16 cellular contexts compared by ENCODE assay signal in the genomic region with DNA sequence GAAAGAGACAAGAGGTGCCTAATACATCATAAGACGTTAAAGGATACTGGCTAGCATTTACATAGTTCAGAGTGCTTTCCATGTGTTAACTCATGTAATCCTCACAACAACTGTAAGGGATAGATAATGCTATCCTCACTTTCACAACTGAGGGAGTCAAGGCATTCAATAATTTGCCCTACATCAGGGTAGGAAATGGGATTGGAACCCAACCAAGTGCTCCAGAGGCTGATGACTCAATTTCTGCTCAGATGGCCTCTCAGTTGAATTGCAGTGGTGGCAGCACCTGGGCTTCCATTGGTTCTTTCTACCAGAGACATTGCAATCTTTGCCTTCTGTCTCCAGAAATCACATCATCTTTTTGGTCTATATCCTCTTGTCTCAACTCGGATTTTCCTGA.
DNase-seq lines count a peak whose midpoint lies in the region; ATAC-seq and TF ChIP-seq lines count a peak whose summit lies in the region.
"Had no signal": no experiment of that assay in that cellular context is flagged by ENCODE, and none has a peak within 500 bp of the region (broad histone marks: within the 10 kb centered on the region; RNA-seq: fewer than 3 reads in every experiment).

No MANE protein-coding gene starts in this region.

- H3K4me3 ChIP-seq in AG10803 (ENCODE audit: low read length) (no peak overlapping the region), PC-3 (ENCODE audit: low read length) (no peak overlapping the region)
- H3K4me3 ChIP-seq: Peyer's patch had no signal

- no peak overlapping the region for H2AFZ ChIP-seq in PC-3 (ENCODE audit: low read length)

- POLR2A ChIA-PET in PC-3 (lab: Charles Lee; ENCODE audit: unreplicated experiment) = no interaction called here

- no TSS peak for BruUV-seq in PC-3 (replicated peaks; lab: Mats Ljungman, UMichigan)

- CTCF ChIA-PET in PC-3 (lab: Charles Lee) = interaction anchor here (0.7 kb wide), 1 partner anchor 278 kb away, joined by 3 read pairs; no protein-coding TSS in a partner anchor

- peaks cover 8% of the 10 kb centered on the region; the same call in 1 of the 2 replicates for H3K4me1 ChIP-seq in PC-3 (ENCODE audit: insufficient read depth, low read length)
- H3K4me1 ChIP-seq: Peyer's patch had no signal

- no peak overlapping the region for H3K9ac ChIP-seq in PC-3 (ENCODE audit: low read length)

- H3K27ac ChIP-seq in PC-3 (ENCODE audit: low read length) (no peak overlapping the region), caudate nucleus (ENCODE audit: low read depth, low read length) (no peak overlapping the region)
- H3K27ac ChIP-seq: Peyer's patch had no signal

- no peaks in the 10 kb centered on the region for H3K36me3 ChIP-seq in PC-3 (ENCODE audit: low read depth, low read length)
- H3K36me3 ChIP-seq: Peyer's patch had no signal

- H3K4me2 ChIP-seq in PC-3 (ENCODE audit: low read length) = no peak overlapping the region

- DNase-seq in AG10803 (ENCODE audit: low read depth) (peak; percentile 38), EL (peak; percentile 41), PC-3 (peak; percentile 48), dermis blood vessel endothelial cell (peak; percentile 42), caudate nucleus (lab: John Stamatoyannopoulos, UW) (no peak)
- no peak for DNase-seq in stimulated activated CD4-positive, alpha-beta T cell treated with anti-CD3 and anti-CD28 coated beads, Interleukin-1b, Interleukin-23, amount 100 ng/mL, for 48 hours
- DNase-seq in stimulated activated CD4-positive, alpha-beta T cell treated with anti-CD3 and anti-CD28 coated beads, Interleukin-12 subunit alpha, Interleukin-12 subunit beta, amount 100 ng/mL, for 4 hours = no peak
- no peak for DNase-seq in stimulated activated naive CD8-positive, alpha-beta T cell treated with anti-CD3 and anti-CD28 coated beads, Interleukin-15, Interleukin-2, amounts not matched to agents 100 U/mL and 50 U/mL, for 24 hours
- DNase-seq: CD4-positive, alpha-beta T cell; HFFc6; Karpas-422; NCI-H1092 treated with DMSO at 0.1 percent for 48 hours; NCI-H146; NCI-H2081 treated with DMSO at 0.1 percent for 48 hours; Peyer's patch had no signal

- H3K79me2 ChIP-seq in PC-3 (ENCODE audit: low read length) = no peaks in the 10 kb centered on the region

- no peaks in the 10 kb centered on the region for H4K20me1 ChIP-seq in PC-3 (ENCODE audit: low read length)

- no peak for ATAC-seq in PC-3
- ATAC-seq in stimulated activated naive CD8-positive, alpha-beta T cell treated with anti-CD3 and anti-CD28 coated beads, Interleukin-15, Interleukin-2, amounts not matched to agents 100 U/mL and 50 U/mL, for 24 hours = no peak
- ATAC-seq: Right ventricle myocardium inferior had no signal

- no peaks in the 10 kb centered on the region for H3K27me3 ChIP-seq in PC-3 (ENCODE audit: low read length)
- H3K27me3 ChIP-seq: Peyer's patch had no signal

- no peaks in the 10 kb centered on the region for H3K9me2 ChIP-seq in PC-3 (replicated peaks; ENCODE audit: low read length)

- TF ChIP-seq CTCF in AG10803 (conservative IDR thresholded peaks at IDR 0.05; ENCODE audit: low read length) (no peak), PC-3 (conservative IDR thresholded peaks at IDR 0.05; ENCODE audit: low read depth, low read length) (no peak)

- intact Hi-C loops in PC-3 (cut with micrococcal nuclease) = no loop called here

- no peaks in the 10 kb centered on the region for H3F3A ChIP-seq in PC-3 (ENCODE audit: low read length, unreplicated experiment)

- H3K9me3 ChIP-seq in PC-3 (ENCODE audit: low read length) = no peaks in the 10 kb centered on the region
- H3K9me3 ChIP-seq: Peyer's patch had no signal

Comparison
In these comparisons a context has a peak if more than half of its experiments do, and no peak if none do; other contexts are left out.
1. DNase-seq: peak in AG10803 (single experiment), EL (single experiment), PC-3 (single experiment) and dermis blood vessel endothelial cell (single experiment); none in stimulated activated CD4-positive, alpha-beta T cell treated with anti-CD3 and anti-CD28 coated beads, Interleukin-1b, Interleukin-23, amount 100 ng/mL, for 48 hours (single experiment), stimulated activated CD4-positive, alpha-beta T cell treated with anti-CD3 and anti-CD28 coated beads, Interleukin-12 subunit alpha, Interleukin-12 subunit beta, amount 100 ng/mL, for 4 hours (single experiment), caudate nucleus (0 of 61) and stimulated activated naive CD8-positive, alpha-beta T cell treated with anti-CD3 and anti-CD28 coated beads, Interleukin-15, Interleukin-2, amounts not matched to agents 100 U/mL and 50 U/mL, for 24 hours (single experiment).